10 cellular contexts compared by ENCODE assay signal in genomic region chr5:80871541-80871961, GRCh38.
A peak's percentile ranks its signal among the peaks of the same experiment; 100 is the strongest.
DNase-seq lines count a peak whose midpoint lies in the region; ATAC-seq and TF ChIP-seq lines count a peak whose summit lies in the region.
"Had no signal": no experiment of that assay in that cellular context is flagged by ENCODE, and none has a peak within 500 bp of the region (broad histone marks: within the 10 kb centered on the region; RNA-seq: fewer than 3 reads in every experiment).

No MANE protein-coding gene starts in this region.

- DNase-seq in GM23248 = peak; percentile 26
- DNase-seq in PC-9 = peak; percentile 11 to 55
- DNase-seq in mammary epithelial cell = peak; percentile 27
- peak; percentile 32 to 44 (median 41) for DNase-seq in stimulated activated CD4-positive, alpha-beta T cell treated with anti-CD3 and anti-CD28 coated beads, Interleukin-12 subunit alpha, Interleukin-12 subunit beta, amount 100 ng/mL, for 48 hours (ENCODE audit: low read depth in 2 of 3, low spot score in 1 of 3)
- DNase-seq in amniotic stem cell (lab: John Stamatoyannopoulos, UW) = no peak
- DNase-seq in vagina (ENCODE audit: extremely low spot score in 2 of 2) = no peak
- DNase-seq: activated effector memory CD4-positive, alpha-beta T cell treated with Interleukin-2 at 50 U/mL for 16 hours; NCI-H1048 had no signal

- no peaks in the 10 kb centered on the region for H3F3A ChIP-seq in GM23248 (ENCODE audit: insufficient read depth)
- no peaks in the 10 kb centered on the region for H3F3A ChIP-seq in PC-9 (ENCODE audit: insufficient read depth, low read depth)

- no peak for TF ChIP-seq POLR2A in gastroesophageal sphincter (IDR thresholded peaks at IDR 0.05)
- TF ChIP-seq POLR2A in vagina (IDR thresholded peaks at IDR 0.05) = no peak

- POLR2A ChIA-PET in PC-9 (lab: Charles Lee; ENCODE audit: unreplicated experiment) = no interaction called here

- H4K20me1 ChIP-seq in GM23248 (ENCODE audit: insufficient read depth) (no peaks in the 10 kb centered on the region), PC-9 (ENCODE audit: insufficient read depth) (no peaks in the 10 kb centered on the region), mammary epithelial cell (ENCODE audit: insufficient read depth, low read length) (no peaks in the 10 kb centered on the region)

- H3K9me3 ChIP-seq in GM23248 (ENCODE audit: low read depth) = no peaks in the 10 kb centered on the region
- no peaks in the 10 kb centered on the region for H3K9me3 ChIP-seq in PC-9 (ENCODE audit: insufficient read depth, low read depth)
- no peaks in the 10 kb centered on the region for H3K9me3 ChIP-seq in mammary epithelial cell (replicated peaks; ENCODE audit: insufficient read depth, low read length)
- no peaks in the 10 kb centered on the region for H3K9me3 ChIP-seq in gastroesophageal sphincter
- no peaks in the 10 kb centered on the region for H3K9me3 ChIP-seq in vagina

- intact Hi-C loops in PC-9 (cut with micrococcal nuclease; ENCODE audit: unreplicated experiment) (no loop called here), mammary epithelial cell (cut with micrococcal nuclease) (no loop called here), vagina (cut with DNase I) (no loop called here)

- no peak overlapping the region for H3K4me3 ChIP-seq in GM23248
- no peak overlapping the region for H3K4me3 ChIP-seq in PC-9
- no peak overlapping the region for H3K4me3 ChIP-seq in mammary epithelial cell (replicated peaks in 1 of 3; ENCODE audit: insufficient read depth in 1 of 3, low read depth in 2 of 3, low read length in 3 of 3)
- no peak overlapping the region for H3K4me3 ChIP-seq in gastroesophageal sphincter
- no peak overlapping the region for H3K4me3 ChIP-seq in vagina

- H3K27ac ChIP-seq in GM23248 = no peak overlapping the region
- no peak overlapping the region for H3K27ac ChIP-seq in PC-9
- no peak overlapping the region for H3K27ac ChIP-seq in mammary epithelial cell (ENCODE audit: insufficient read depth, low read depth, low read length)
- no peak overlapping the region for H3K27ac ChIP-seq in gastroesophageal sphincter
- H3K27ac ChIP-seq in vagina = no peak overlapping the region

- in situ Hi-C loops in GM23248 (cut with MboI) = no loop called here
- in situ Hi-C loops in mammary epithelial cell (cut with MboI; ENCODE audit: low sequenced_read_pairs in 2 of 2) = no loop called here

- no peaks in the 10 kb centered on the region for H3K9me2 ChIP-seq in GM23248 (ENCODE audit: insufficient read depth)
- H3K9me2 ChIP-seq in PC-9 (ENCODE audit: insufficient read depth) = no peaks in the 10 kb centered on the region

- CTCF ChIA-PET in PC-9 (lab: Charles Lee) (no interaction called here), mammary epithelial cell (lab: Charles Lee; ENCODE audit: low non-redundant PET) (no interaction called here)

- no peak for ATAC-seq in gastroesophageal sphincter
- no peak for ATAC-seq in HG02642 (IDR thresholded peaks at IDR 0.05; ENCODE audit: poor library complexity, unreplicated experiment)

- H3K79me2 ChIP-seq in GM23248 (ENCODE audit: insufficient read depth) (no peaks in the 10 kb centered on the region), PC-9 (ENCODE audit: low read depth) (no peaks in the 10 kb centered on the region), mammary epithelial cell (ENCODE audit: insufficient read depth, low read length) (no peaks in the 10 kb centered on the region)

- TF ChIP-seq CTCF in PC-9 (conservative IDR thresholded peaks at IDR 0.05) = no peak
- TF ChIP-seq CTCF in mammary epithelial cell (conservative IDR thresholded peaks at IDR 0.05 in 1 of 2, IDR thresholded peaks at IDR 0.05 in 1 of 2; ENCODE audit: extremely low read depth in 1 of 2, insufficient read depth in 1 of 2, low read depth in 1 of 2, low read length in 2 of 2) = no peak
- TF ChIP-seq CTCF in gastroesophageal sphincter (IDR thresholded peaks at IDR 0.05) = no peak
- no peak for TF ChIP-seq CTCF in vagina (IDR thresholded peaks at IDR 0.05)

- H3K27me3 ChIP-seq in GM23248 (replicated peaks; ENCODE audit: insufficient read depth) (no peaks in the 10 kb centered on the region), PC-9 (ENCODE audit: insufficient read depth, low read depth) (no peaks in the 10 kb centered on the region), mammary epithelial cell (ENCODE audit: insufficient read depth, low read length) (no peaks in the 10 kb centered on the region), gastroesophageal sphincter (no peaks in the 10 kb centered on the region), vagina (no peaks in the 10 kb centered on the region)

- dilution Hi-C loops in mammary epithelial cell (cut with HindIII; ENCODE audit: low sequenced_read_pairs) = no loop called here

- TF ChIP-seq EP300 in gastroesophageal sphincter (IDR thresholded peaks at IDR 0.05) = no peak

- H3K4me1 ChIP-seq in GM23248 (ENCODE audit: insufficient read depth) (no peaks in the 10 kb centered on the region), PC-9 (replicated peaks; ENCODE audit: insufficient read depth) (no peaks in the 10 kb centered on the region), mammary epithelial cell (ENCODE audit: insufficient read depth, low read length) (no peaks in the 10 kb centered on the region), gastroesophageal sphincter (no peaks in the 10 kb centered on the region), vagina (no peaks in the 10 kb centered on the region)

- H3K36me3 ChIP-seq in GM23248 (ENCODE audit: low read depth) = peaks cover 6% of the 10 kb centered on the region; the same call in 1 of the 2 replicates
- no peaks in the 10 kb centered on the region for H3K36me3 ChIP-seq in PC-9 (ENCODE audit: low read depth)
- peaks cover 2% of the 10 kb centered on the region for H3K36me3 ChIP-seq in mammary epithelial cell (ENCODE audit: insufficient read depth, low read length)
- peaks cover 0 to 47% of the 10 kb centered on the region in 2 donors for H3K36me3 ChIP-seq in gastroesophageal sphincter
- H3K36me3 ChIP-seq in vagina = peaks cover 0 to 6% of the 10 kb centered on the region in 2 donors

- BruUV-seq in PC-9 (replicated peaks; lab: Mats Ljungman, UMichigan) = no TSS peak
- BruUV-seq in mammary epithelial cell (replicated peaks; lab: Mats Ljungman, UMichigan) = no TSS peak

- H3K4me2 ChIP-seq in GM23248 (ENCODE audit: unreplicated experiment) (no peak overlapping the region), PC-9 (no peak overlapping the region), mammary epithelial cell (ENCODE audit: insufficient read depth, low read depth, low read length) (no peak overlapping the region)

- H3K9ac ChIP-seq in GM23248 = no peak overlapping the region
- no peak overlapping the region for H3K9ac ChIP-seq in mammary epithelial cell (ENCODE audit: insufficient read depth, low read length)

- H2AFZ ChIP-seq in GM23248 (no peak overlapping the region), PC-9 (no peak overlapping the region), mammary epithelial cell (ENCODE audit: low read depth, low read length) (no peak overlapping the region)

- WGBS in GM23248 (ENCODE audit: low coverage in 1 of 2, low lambda C conversion rate in 2 of 2, missing lambda C conversion rate in 2 of 2), 2 experiments = 71 to 79% methylated on average over 4 of the region's 4 CpGs
- WGBS in mammary epithelial cell (ENCODE audit: low coverage, missing lambda C conversion rate) = 84% methylated on average over 4 of the region's 4 CpGs
- WGBS in gastroesophageal sphincter (ENCODE audit: low coverage in 1 of 2), 2 donors = 86 to 100% methylated on average over 2 of the region's 4 CpGs

Comparison
In these comparisons a context has a peak if more than half of its experiments do, and no peak if none do; other contexts are left out.
1. DNase-seq: peak in GM23248 (single experiment), PC-9 (2 of 2), mammary epithelial cell (single experiment) and stimulated activated CD4-positive, alpha-beta T cell treated with anti-CD3 and anti-CD28 coated beads, Interleukin-12 subunit alpha, Interleukin-12 subunit beta, amount 100 ng/mL, for 48 hours (3 of 3); none in amniotic stem cell (single experiment) and vagina (0 of 2).